Comparison of ENCODE assay signal across 1 cellular context in the genomic region with DNA sequence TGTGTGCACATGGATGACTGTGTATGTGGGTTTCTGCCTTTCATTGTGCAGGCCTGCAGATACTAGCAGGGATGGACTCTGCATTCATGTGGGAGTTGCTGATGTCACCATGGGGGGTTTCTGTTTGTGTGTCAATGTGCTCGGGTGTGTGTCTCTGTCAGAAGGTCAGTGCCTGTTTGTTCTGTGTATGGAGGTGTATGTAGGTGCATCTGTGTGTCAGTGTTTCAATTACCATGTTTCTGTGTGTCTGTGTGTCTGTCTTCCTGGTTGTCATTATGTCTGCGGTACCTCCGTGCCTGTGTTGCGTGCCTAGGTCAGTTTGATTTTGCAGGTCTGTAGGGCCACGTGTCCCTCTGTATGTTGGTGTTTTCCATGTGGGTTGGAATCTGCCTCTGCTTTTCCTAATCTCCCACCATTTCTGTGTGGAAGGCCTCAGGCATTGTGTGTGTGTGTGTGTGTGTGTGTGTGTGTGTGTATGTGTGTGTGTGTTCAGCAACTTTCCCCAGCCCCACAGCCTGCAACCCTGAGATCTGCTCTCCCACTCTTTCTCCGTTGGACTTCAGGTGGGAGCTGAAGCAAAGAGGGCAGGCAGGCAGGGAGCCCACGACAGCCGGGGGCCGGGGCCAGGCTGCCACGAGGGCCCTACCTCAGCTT.
TF ChIP-seq lines count a peak whose summit lies in the region.

No MANE protein-coding gene starts in this region.

TF ChIP-seq in HepG2, 621 proteins besides CTCF, POLR2A, EP300 and RAD21 (continued from another document):
- TF ChIP-seq DR1 (CRISPR knock-in tag; IDR thresholded peaks at IDR 0.05) (peak; percentile 36; the same call in 1 of the 2 replicates), NFKB2 (CRISPR knock-in tag; IDR thresholded peaks at IDR 0.05; ENCODE audit: borderline replicate concordance) (0 out of 2 replicates have a peak, but pooled peaks have one; percentile 21), ZNF296 (CRISPR knock-in tag; conservative IDR thresholded peaks at IDR 0.05) (no peak), MYC (CRISPR knock-in tag; IDR thresholded peaks at IDR 0.05; ENCODE audit: borderline replicate concordance) (peak; percentile 38; the same call in 1 of the 2 replicates), CREB1 (IDR thresholded peaks at IDR 0.05) (peak; percentile 64; the same call in 1 of the 2 replicates), CREB1 (CRISPR knock-in tag; IDR thresholded peaks at IDR 0.05) (no peak), MED1 (CRISPR knock-in tag; IDR thresholded peaks at IDR 0.05) (0 out of 2 replicates have a peak, but pooled peaks have one; percentile 17), ZNF616 (CRISPR knock-in tag; IDR thresholded peaks at IDR 0.05; ENCODE audit: low read depth) (peak; percentile 44; the same call in 1 of the 2 replicates), ZNF496 (CRISPR knock-in tag; IDR thresholded peaks at IDR 0.05; ENCODE audit: insufficient replicate concordance) (no peak), MEIS2 (CRISPR knock-in tag; IDR thresholded peaks at IDR 0.05) (no peak), SSRP1 (CRISPR knock-in tag; IDR thresholded peaks at IDR 0.05) (0 out of 2 replicates have a peak, but pooled peaks have one; percentile 29), PHF8 (CRISPR knock-in tag; IDR thresholded peaks at IDR 0.05) (peak; percentile 11; the same call in 1 of the 2 replicates), ZNF776 (CRISPR knock-in tag; IDR thresholded peaks at IDR 0.05) (0 out of 2 replicates have a peak, but pooled peaks have one; percentile 49), SPEN (CRISPR knock-in tag; IDR thresholded peaks at IDR 0.05; ENCODE audit: low read depth) (peak; percentile 30; the same call in 1 of the 2 replicates), ZFP1 (CRISPR knock-in tag; IDR thresholded peaks at IDR 0.05) (no peak), NBN (conservative IDR thresholded peaks at IDR 0.05) (0 out of 2 replicates have a peak, but pooled peaks have one; percentile 69)
- TF ChIP-seq, protein P1, sequence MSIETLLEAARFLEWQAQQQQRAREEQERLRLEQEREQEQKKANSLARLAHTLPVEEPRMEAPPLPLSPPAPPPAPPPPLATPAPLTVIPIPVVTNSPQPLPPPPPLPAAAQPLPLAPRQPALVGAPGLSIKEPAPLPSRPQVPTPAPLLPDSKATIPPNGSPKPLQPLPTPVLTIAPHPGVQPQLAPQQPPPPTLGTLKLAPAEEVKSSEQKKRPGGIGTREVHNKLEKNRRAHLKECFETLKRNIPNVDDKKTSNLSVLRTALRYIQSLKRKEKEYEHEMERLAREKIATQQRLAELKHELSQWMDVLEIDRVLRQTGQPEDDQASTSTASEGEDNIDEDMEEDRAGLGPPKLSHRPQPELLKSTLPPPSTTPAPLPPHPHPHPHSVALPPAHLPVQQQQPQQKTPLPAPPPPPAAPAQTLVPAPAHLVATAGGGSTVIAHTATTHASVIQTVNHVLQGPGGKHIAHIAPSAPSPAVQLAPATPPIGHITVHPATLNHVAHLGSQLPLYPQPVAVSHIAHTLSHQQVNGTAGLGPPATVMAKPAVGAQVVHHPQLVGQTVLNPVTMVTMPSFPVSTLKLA (IDR thresholded peaks at IDR 0.05): peak; percentile 85
- TF ChIP-seq, protein P2, sequence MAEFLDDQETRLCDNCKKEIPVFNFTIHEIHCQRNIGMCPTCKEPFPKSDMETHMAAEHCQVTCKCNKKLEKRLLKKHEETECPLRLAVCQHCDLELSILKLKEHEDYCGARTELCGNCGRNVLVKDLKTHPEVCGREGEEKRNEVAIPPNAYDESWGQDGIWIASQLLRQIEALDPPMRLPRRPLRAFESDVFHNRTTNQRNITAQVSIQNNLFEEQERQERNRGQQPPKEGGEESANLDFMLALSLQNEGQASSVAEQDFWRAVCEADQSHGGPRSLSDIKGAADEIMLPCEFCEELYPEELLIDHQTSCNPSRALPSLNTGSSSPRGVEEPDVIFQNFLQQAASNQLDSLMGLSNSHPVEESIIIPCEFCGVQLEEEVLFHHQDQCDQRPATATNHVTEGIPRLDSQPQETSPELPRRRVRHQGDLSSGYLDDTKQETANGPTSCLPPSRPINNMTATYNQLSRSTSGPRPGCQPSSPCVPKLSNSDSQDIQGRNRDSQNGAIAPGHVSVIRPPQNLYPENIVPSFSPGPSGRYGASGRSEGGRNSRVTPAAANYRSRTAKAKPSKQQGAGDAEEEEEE (CRISPR knock-in tag; IDR thresholded peaks at IDR 0.05; ENCODE audit: borderline replicate concordance): no peak
- TF ChIP-seq, protein P3, sequence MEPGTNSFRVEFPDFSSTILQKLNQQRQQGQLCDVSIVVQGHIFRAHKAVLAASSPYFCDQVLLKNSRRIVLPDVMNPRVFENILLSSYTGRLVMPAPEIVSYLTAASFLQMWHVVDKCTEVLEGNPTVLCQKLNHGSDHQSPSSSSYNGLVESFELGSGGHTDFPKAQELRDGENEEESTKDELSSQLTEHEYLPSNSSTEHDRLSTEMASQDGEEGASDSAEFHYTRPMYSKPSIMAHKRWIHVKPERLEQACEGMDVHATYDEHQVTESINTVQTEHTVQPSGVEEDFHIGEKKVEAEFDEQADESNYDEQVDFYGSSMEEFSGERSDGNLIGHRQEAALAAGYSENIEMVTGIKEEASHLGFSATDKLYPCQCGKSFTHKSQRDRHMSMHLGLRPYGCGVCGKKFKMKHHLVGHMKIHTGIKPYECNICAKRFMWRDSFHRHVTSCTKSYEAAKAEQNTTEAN (CRISPR knock-in tag; conservative IDR thresholded peaks at IDR 0.05): 0 out of 2 replicates have a peak, but pooled peaks have one; percentile 34
- TF ChIP-seq, protein P4, sequence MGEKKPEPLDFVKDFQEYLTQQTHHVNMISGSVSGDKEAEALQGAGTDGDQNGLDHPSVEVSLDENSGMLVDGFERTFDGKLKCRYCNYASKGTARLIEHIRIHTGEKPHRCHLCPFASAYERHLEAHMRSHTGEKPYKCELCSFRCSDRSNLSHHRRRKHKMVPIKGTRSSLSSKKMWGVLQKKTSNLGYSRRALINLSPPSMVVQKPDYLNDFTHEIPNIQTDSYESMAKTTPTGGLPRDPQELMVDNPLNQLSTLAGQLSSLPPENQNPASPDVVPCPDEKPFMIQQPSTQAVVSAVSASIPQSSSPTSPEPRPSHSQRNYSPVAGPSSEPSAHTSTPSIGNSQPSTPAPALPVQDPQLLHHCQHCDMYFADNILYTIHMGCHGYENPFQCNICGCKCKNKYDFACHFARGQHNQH (CRISPR knock-in tag; IDR thresholded peaks at IDR 0.05): 0 out of 2 replicates have a peak, but pooled peaks have one; percentile 8
- TF ChIP-seq, protein P5, sequence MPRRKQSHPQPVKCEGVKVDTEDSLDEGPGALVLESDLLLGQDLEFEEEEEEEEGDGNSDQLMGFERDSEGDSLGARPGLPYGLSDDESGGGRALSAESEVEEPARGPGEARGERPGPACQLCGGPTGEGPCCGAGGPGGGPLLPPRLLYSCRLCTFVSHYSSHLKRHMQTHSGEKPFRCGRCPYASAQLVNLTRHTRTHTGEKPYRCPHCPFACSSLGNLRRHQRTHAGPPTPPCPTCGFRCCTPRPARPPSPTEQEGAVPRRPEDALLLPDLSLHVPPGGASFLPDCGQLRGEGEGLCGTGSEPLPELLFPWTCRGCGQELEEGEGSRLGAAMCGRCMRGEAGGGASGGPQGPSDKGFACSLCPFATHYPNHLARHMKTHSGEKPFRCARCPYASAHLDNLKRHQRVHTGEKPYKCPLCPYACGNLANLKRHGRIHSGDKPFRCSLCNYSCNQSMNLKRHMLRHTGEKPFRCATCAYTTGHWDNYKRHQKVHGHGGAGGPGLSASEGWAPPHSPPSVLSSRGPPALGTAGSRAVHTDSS (CRISPR knock-in tag; conservative IDR thresholded peaks at IDR 0.05): no peak
- TF ChIP-seq, protein P6, sequence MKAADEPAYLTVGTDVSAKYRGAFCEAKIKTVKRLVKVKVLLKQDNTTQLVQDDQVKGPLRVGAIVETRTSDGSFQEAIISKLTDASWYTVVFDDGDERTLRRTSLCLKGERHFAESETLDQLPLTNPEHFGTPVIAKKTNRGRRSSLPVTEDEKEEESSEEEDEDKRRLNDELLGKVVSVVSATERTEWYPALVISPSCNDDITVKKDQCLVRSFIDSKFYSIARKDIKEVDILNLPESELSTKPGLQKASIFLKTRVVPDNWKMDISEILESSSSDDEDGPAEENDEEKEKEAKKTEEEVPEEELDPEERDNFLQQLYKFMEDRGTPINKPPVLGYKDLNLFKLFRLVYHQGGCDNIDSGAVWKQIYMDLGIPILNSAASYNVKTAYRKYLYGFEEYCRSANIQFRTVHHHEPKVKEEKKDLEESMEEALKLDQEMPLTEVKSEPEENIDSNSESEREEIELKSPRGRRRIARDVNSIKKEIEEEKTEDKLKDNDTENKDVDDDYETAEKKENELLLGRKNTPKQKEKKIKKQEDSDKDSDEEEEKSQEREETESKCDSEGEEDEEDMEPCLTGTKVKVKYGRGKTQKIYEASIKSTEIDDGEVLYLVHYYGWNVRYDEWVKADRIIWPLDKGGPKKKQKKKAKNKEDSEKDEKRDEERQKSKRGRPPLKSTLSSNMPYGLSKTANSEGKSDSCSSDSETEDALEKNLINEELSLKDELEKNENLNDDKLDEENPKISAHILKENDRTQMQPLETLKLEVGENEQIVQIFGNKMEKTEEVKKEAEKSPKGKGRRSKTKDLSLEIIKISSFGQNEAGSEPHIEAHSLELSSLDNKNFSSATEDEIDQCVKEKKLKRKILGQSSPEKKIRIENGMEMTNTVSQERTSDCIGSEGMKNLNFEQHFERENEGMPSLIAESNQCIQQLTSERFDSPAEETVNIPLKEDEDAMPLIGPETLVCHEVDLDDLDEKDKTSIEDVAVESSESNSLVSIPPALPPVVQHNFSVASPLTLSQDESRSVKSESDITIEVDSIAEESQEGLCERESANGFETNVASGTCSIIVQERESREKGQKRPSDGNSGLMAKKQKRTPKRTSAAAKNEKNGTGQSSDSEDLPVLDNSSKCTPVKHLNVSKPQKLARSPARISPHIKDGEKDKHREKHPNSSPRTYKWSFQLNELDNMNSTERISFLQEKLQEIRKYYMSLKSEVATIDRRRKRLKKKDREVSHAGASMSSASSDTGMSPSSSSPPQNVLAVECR (CRISPR knock-in tag; IDR thresholded peaks at IDR 0.05; ENCODE audit: borderline replicate concordance): peak; percentile 27; the same call in 1 of the 2 replicates
